1 cellular context compared by ENCODE assay signal in genomic region chr2:239398536-239398935, GRCh38.
TF ChIP-seq lines count a peak whose summit lies in the region.

No MANE protein-coding gene starts in this region.

TF ChIP-seq in GM23338, 12 proteins besides CTCF, POLR2A, EP300 and RAD21 (continued from another document):
- TF ChIP-seq ZNF331 (CRISPR knock-in tag; IDR thresholded peaks at IDR 0.05; ENCODE audit: low read depth): no peak
- TF ChIP-seq CREB1 (CRISPR knock-in tag; IDR thresholded peaks at IDR 0.05; ENCODE audit: low read depth): no peak
- TF ChIP-seq EZH2 (IDR thresholded peaks at IDR 0.05; ENCODE audit: low read depth, unreplicated experiment): no peak
- no peak for TF ChIP-seq ZNF114 (CRISPR knock-in tag; IDR thresholded peaks at IDR 0.05)
- TF ChIP-seq STAT1 (IDR thresholded peaks at IDR 0.05; ENCODE audit: unreplicated experiment): no peak
- no peak for TF ChIP-seq ZNF462 (CRISPR knock-in tag; IDR thresholded peaks at IDR 0.05)
- no peak for TF ChIP-seq ETS1 (IDR thresholded peaks at IDR 0.05)
- no peak for TF ChIP-seq NANOG (IDR thresholded peaks at IDR 0.05; ENCODE audit: borderline replicate concordance)
- TF ChIP-seq POLR2AphosphoS5 (IDR thresholded peaks at IDR 0.05; ENCODE audit: low read depth): no peak
